In the genomic region with DNA sequence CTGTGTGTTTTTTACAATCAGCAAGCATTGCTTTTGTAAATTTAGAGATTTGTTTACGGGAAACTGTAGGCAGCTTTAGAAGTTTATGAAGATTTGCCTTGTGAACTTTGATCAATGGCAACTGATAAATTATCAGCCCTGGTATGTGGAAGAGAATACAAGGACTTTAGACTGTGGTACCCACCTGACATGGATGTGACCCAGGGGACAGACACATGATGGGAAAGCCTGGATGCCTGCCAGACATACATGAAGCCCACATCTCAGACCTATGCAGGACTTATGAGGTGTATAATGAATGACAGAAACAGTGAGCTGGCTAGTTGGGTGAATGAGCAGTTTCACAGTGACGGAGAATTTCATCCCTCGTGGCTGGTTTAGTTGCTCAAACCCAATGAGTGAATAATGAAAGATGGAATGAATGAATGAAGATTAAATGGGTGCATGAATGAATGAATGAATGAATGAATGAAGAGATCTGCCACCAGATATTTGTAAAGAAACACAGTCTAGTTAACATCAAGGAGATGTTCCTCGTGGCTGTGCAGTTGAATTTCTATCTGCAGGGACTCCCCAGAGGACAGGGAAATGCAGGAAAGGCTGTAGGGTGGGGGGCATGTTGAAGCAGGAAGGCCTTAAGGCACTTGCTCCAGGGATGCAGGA, we compare ENCODE assay signal across 1 cellular context.
TF ChIP-seq lines count a peak whose summit lies in the region.

No MANE protein-coding gene starts in this region.

TF ChIP-seq in HEK293, 187 proteins besides CTCF, POLR2A, EP300 and RAD21 (continued from another document):
- TF ChIP-seq, protein P1, sequence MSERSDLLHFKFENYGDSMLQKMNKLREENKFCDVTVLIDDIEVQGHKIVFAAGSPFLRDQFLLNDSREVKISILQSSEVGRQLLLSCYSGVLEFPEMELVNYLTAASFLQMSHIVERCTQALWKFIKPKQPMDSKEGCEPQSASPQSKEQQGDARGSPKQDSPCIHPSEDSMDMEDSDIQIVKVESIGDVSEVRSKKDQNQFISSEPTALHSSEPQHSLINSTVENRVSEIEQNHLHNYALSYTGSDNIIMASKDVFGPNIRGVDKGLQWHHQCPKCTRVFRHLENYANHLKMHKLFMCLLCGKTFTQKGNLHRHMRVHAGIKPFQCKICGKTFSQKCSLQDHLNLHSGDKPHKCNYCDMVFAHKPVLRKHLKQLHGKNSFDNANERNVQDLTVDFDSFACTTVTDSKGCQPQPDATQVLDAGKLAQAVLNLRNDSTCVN (tag by site-specific recombination; optimal IDR thresholded peaks at IDR 0.05): no peak
